In genomic region chr10:73647875-73648228, GRCh38 we compare ENCODE assay signal across 2 cellular contexts.
TF ChIP-seq lines count a peak whose summit lies in the region.

No MANE protein-coding gene starts in this region.

TF ChIP-seq in liver, 16 proteins besides CTCF, POLR2A, EP300 and RAD21:
- TF ChIP-seq, protein P1, sequence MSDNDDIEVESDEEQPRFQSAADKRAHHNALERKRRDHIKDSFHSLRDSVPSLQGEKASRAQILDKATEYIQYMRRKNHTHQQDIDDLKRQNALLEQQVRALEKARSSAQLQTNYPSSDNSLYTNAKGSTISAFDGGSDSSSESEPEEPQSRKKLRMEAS (IDR thresholded peaks at IDR 0.05), result no peak
- TF ChIP-seq SP1 (IDR thresholded peaks at IDR 0.05), result no peak
- TF ChIP-seq EGR1 (IDR thresholded peaks at IDR 0.05; ENCODE audit: low read depth in 2 of 2), result no peak
- no peak for TF ChIP-seq TAF1 (conservative IDR thresholded peaks at IDR 0.05)
- TF ChIP-seq RXRA (IDR thresholded peaks at IDR 0.05), result no peak
- TF ChIP-seq HNF4G (IDR thresholded peaks at IDR 0.05), result no peak
- TF ChIP-seq FOXA2 (IDR thresholded peaks at IDR 0.05), result no peak
- TF ChIP-seq ZBTB33 (IDR thresholded peaks at IDR 0.05), result no peak
- TF ChIP-seq YY1 (IDR thresholded peaks at IDR 0.05), result no peak
- TF ChIP-seq REST (IDR thresholded peaks at IDR 0.05), result no peak
- TF ChIP-seq FOXA1 (IDR thresholded peaks at IDR 0.05), result no peak
- TF ChIP-seq ATF3 (IDR thresholded peaks at IDR 0.05), result no peak
- TF ChIP-seq JUND (IDR thresholded peaks at IDR 0.05), result no peak
- no peak for TF ChIP-seq NR2F2 (IDR thresholded peaks at IDR 0.05)
- no peak for TF ChIP-seq HNF4A (conservative IDR thresholded peaks at IDR 0.05)
TF ChIP-seq in liver: peak in this region for 0.

TF ChIP-seq in HepG2, 621 proteins besides CTCF, POLR2A, EP300 and RAD21:
- TF ChIP-seq KDM1A (CRISPR knock-in tag; IDR thresholded peaks at IDR 0.05), result no peak
TF ChIP-seq in HepG2: peak in this region for 0.
